16 cellular contexts compared by ENCODE assay signal in the genomic region with DNA sequence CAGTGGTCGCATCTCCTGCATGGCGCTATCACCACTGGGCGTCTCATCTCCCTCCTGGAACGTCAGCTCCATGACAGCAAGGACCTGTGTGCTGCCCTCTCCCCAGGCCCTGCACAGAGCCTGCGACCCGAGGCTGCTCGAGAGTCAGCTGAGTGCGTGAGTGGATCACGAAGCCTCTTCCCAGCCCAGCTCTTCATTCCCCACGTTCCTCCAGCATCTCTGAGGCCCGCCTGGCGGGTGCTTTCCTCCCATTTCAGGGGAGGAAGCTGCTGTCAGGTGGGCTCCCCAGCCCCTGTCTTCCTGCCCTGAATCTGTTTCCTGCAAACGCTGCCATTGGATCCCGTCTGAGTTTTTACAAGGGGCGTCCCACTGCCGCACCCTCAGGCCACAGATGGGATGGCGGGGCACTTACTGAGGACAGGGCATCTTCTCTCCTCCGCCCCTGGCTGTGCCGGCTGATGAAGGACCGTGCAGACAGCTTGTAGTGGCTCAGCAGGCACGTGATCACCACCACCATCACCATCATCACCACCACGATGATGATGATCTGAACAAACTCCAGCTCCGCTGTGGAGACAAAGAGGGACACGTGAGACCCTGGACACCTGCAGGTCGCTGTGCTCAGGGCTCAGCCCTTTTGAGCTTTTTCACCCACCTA. TPM values are rescaled to one million over a fixed set of nuclear protein-coding genes. Genes with fewer than 3 reads are reported as not detected.
DNase-seq lines count a peak whose midpoint lies in the region; ATAC-seq and TF ChIP-seq lines count a peak whose summit lies in the region.
"Had no signal": no experiment of that assay in that cellular context is flagged by ENCODE, and none has a peak within 500 bp of the region (broad histone marks: within the 10 kb centered on the region; RNA-seq: fewer than 3 reads in every experiment).

No MANE protein-coding gene starts in this region.

- ATAC-seq in upper lobe of right lung (no peak), GM18907 (IDR thresholded peaks at IDR 0.05; ENCODE audit: unreplicated experiment) (no peak)

- no peaks in the 10 kb centered on the region for H3K36me3 ChIP-seq in breast epithelium
- H3K36me3 ChIP-seq in upper lobe of right lung, result peaks cover 9% of the 10 kb centered on the region

- H3K4me3 ChIP-seq in breast epithelium (no peak overlapping the region), upper lobe of right lung (no peak overlapping the region)
- H3K4me3 ChIP-seq: tibial artery had no signal

- H3K27ac ChIP-seq in breast epithelium (no peak overlapping the region), upper lobe of right lung (no peak overlapping the region)

- intact Hi-C loops in activated naive CD4-positive, alpha-beta T cell treated with anti-CD3 and anti-CD28 coated beads for 36 hours (cut with micrococcal nuclease), result loop anchor here (10.0 kb wide), 1 partner anchor 166 kb away; no protein-coding TSS in a partner anchor
- intact Hi-C loops in breast epithelium (cut with DNase I; ENCODE audit: low total_unique reads) (no loop called here), upper lobe of right lung (cut with DNase I) (loop anchor here (10.0 kb wide), 2 partner anchors 426 to 526 kb away; no protein-coding TSS in a partner anchor)

- peak overlapping the region; percentile 51 for H3K27ac Mint-ChIP-seq in activated naive CD4-positive, alpha-beta T cell treated with anti-CD3 and anti-CD28 coated beads, Interleukin-2, amount 50 U/mL, for 24 hours
- H3K27ac Mint-ChIP-seq in activated naive CD4-positive, alpha-beta T cell treated with anti-CD3 and anti-CD28 coated beads for 36 hours, result no peak overlapping the region

- no peak for DNase-seq in activated naive CD4-positive, alpha-beta T cell treated with anti-CD3 and anti-CD28 coated beads for 36 hours
- DNase-seq in breast epithelium (ENCODE audit: low spot score in 2 of 2) (peak; percentile 7 to 22), mesenteric fat pad (ENCODE audit: low spot score) (peak; percentile 79), upper lobe of right lung (peak; percentile 52), NCI-H2196 treated with DMSO at 0.1 percent for 48 hours (lab: John Stamatoyannopoulos, UW; ENCODE audit: unreplicated experiment) (no peak), germinal center (ENCODE audit: low spot score) (no peak)
- DNase-seq: activated CD4-positive, alpha-beta T cell treated with anti-CD3 and anti-CD28 coated beads, Interleukin-2, amount 50 U/mL, for 4 hours; effector CD8-positive, alpha-beta T cell; HCEC 1CT; NCI-H1930 had no signal

- no peaks in the 10 kb centered on the region for H3K9me3 Mint-ChIP-seq in activated naive CD4-positive, alpha-beta T cell treated with anti-CD3 and anti-CD28 coated beads, Interleukin-2, amount 50 U/mL, for 24 hours
- H3K9me3 Mint-ChIP-seq in activated naive CD4-positive, alpha-beta T cell treated with anti-CD3 and anti-CD28 coated beads for 36 hours, result no peaks in the 10 kb centered on the region

- H3K4me1 Mint-ChIP-seq in activated naive CD4-positive, alpha-beta T cell treated with anti-CD3 and anti-CD28 coated beads, Interleukin-2, amount 50 U/mL, for 24 hours, result peaks cover 28% of the 10 kb centered on the region
- H3K4me1 Mint-ChIP-seq in activated naive CD4-positive, alpha-beta T cell treated with anti-CD3 and anti-CD28 coated beads for 36 hours (ENCODE audit: low read depth), result peaks cover 18% of the 10 kb centered on the region

- H3K36me3 Mint-ChIP-seq in activated naive CD4-positive, alpha-beta T cell treated with anti-CD3 and anti-CD28 coated beads, Interleukin-2, amount 50 U/mL, for 24 hours, result peaks cover 6% of the 10 kb centered on the region
- H3K36me3 Mint-ChIP-seq in activated naive CD4-positive, alpha-beta T cell treated with anti-CD3 and anti-CD28 coated beads for 36 hours (ENCODE audit: low read depth), result no peaks in the 10 kb centered on the region

- TF ChIP-seq CTCF in breast epithelium (IDR thresholded peaks at IDR 0.05) (no peak), upper lobe of right lung (IDR thresholded peaks at IDR 0.05) (no peak)

- CTCF ChIA-PET in activated naive CD4-positive, alpha-beta T cell treated with anti-CD3 and anti-CD28 coated beads for 36 hours (lab: Charles Lee), result interaction anchor here (1.2 kb wide), 1 partner anchor 516 kb away, joined by 3 read pairs; no protein-coding TSS in a partner anchor

- no peak overlapping the region for H3K4me3 Mint-ChIP-seq in activated naive CD4-positive, alpha-beta T cell treated with anti-CD3 and anti-CD28 coated beads, Interleukin-2, amount 50 U/mL, for 24 hours
- H3K4me3 Mint-ChIP-seq in activated naive CD4-positive, alpha-beta T cell treated with anti-CD3 and anti-CD28 coated beads for 36 hours, result no peak overlapping the region

- no peaks in the 10 kb centered on the region for H3K9me3 ChIP-seq in breast epithelium
- no peaks in the 10 kb centered on the region for H3K9me3 ChIP-seq in upper lobe of right lung
- H3K9me3 ChIP-seq: tibial artery had no signal

- no peaks in the 10 kb centered on the region for H3K27me3 ChIP-seq in breast epithelium
- no peaks in the 10 kb centered on the region for H3K27me3 ChIP-seq in upper lobe of right lung
- H3K27me3 ChIP-seq: tibial artery had no signal

- no peak for TF ChIP-seq POLR2A in breast epithelium (IDR thresholded peaks at IDR 0.05)

- peaks cover 0 to 3% of the 10 kb centered on the region in 2 donors for H3K4me1 ChIP-seq in breast epithelium
- no peaks in the 10 kb centered on the region for H3K4me1 ChIP-seq in upper lobe of right lung

- no peaks in the 10 kb centered on the region for H3K27me3 Mint-ChIP-seq in activated naive CD4-positive, alpha-beta T cell treated with anti-CD3 and anti-CD28 coated beads, Interleukin-2, amount 50 U/mL, for 24 hours
- H3K27me3 Mint-ChIP-seq in activated naive CD4-positive, alpha-beta T cell treated with anti-CD3 and anti-CD28 coated beads for 36 hours (ENCODE audit: low read depth), result no peaks in the 10 kb centered on the region

RNA-seq across cellular contexts. Expression of gene ZBP1, which starts 39.0 kb away (rescaled TPM):
- total RNA-seq in activated naive CD4-positive, alpha-beta T cell treated with anti-CD3 and anti-CD28 coated beads for 36 hours, result under 1 TPM in 1 of 2 experiments, not detected in 1; 0.14 TPM
- total RNA-seq in breast epithelium (1 to 10 TPM in 1 of 3 donors, under 1 TPM in 1, not detected in 1; 0.73 to 2.4 TPM), mesenteric fat pad (0.26 TPM), upper lobe of right lung (2.7 TPM)
- total RNA-seq: glomerular endothelial cell, lung microvascular endothelial cell, renal cortical epithelial cell had no signal

RNA-seq across cellular contexts. Expression of gene PMEPA1, which starts 50.6 kb away (rescaled TPM):
- total RNA-seq in activated naive CD4-positive, alpha-beta T cell treated with anti-CD3 and anti-CD28 coated beads for 36 hours, result 1 to 10 TPM; 2.0 to 2.2 TPM
- total RNA-seq in breast epithelium, result 10 to 100 TPM in 2 of 3 donors, 1 to 10 TPM in 1; 9.2 to 13.2 (median 13.1) TPM
- total RNA-seq in mesenteric fat pad, result 90.0 TPM
- total RNA-seq in upper lobe of right lung, result 49.1 TPM

Comparison
In these comparisons a context has a peak if more than half of its experiments do, and no peak if none do; other contexts are left out.
1. DNase-seq: peak in breast epithelium (2 of 2), mesenteric fat pad (single experiment) and upper lobe of right lung (single experiment); none in activated naive CD4-positive, alpha-beta T cell treated with anti-CD3 and anti-CD28 coated beads for 36 hours (single experiment), NCI-H2196 treated with DMSO at 0.1 percent for 48 hours (single experiment) and germinal center (single experiment).